Comparison of ENCODE assay signal across 12 cellular contexts in the genomic region with DNA sequence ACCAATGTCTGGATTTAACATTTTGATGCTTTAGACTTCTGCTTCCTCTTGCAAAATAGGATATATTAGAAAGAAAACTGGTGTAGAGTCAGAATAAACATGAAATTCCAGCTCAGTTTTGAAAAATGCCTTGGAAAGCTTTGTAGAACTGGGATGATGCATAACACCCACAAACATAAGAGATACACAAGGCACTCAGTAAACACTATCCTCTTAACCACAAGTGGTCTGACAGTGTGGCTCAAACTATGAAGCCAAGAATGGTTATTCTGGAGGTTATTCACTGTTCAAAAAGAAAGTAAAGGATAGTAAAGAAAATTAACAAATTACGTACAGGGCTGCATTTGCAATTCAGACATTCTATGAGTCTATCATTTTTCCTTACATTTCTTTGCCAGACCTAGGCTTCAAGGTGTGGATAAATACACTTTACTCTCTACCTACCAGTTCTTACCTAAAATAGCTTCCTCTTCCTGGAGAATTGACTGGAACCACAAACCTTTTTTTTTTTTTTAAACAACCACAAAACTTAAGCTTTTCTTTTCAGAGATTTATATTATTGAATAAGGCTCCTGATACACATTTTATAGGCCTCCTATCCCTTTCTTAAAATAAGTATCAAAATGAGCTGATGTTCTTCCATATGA. TPM values are rescaled to one million over a fixed set of nuclear protein-coding genes. Genes with fewer than 3 reads are reported as not detected.
DNase-seq lines count a peak whose midpoint lies in the region; ATAC-seq and TF ChIP-seq lines count a peak whose summit lies in the region.
"Had no signal": no experiment of that assay in that cellular context is flagged by ENCODE, and none has a peak within 500 bp of the region (broad histone marks: within the 10 kb centered on the region; RNA-seq: fewer than 3 reads in every experiment).

No MANE protein-coding gene starts in this region.

- H3K27me3 Mint-ChIP-seq in activated T-cell treated with anti-CD3 and anti-CD28 coated beads, Interleukin-2, amount 50 U/mL, for 24 hours, result no peaks in the 10 kb centered on the region
- H3K27me3 Mint-ChIP-seq in stimulated activated memory B cell treated with anti-CD40 and anti-IgM and Interleukin-4, amounts not matched to agents 10 μg/mL and 1 μg/mL and 100 μg/mL, for 72 hours, result no peaks in the 10 kb centered on the region

- no peak overlapping the region for H3K4me3 Mint-ChIP-seq in activated T-cell treated with anti-CD3 and anti-CD28 coated beads, Interleukin-2, amount 50 U/mL, for 24 hours
- no peak overlapping the region for H3K4me3 Mint-ChIP-seq in stimulated activated memory B cell treated with anti-CD40 and anti-IgM and Interleukin-4, amounts not matched to agents 10 μg/mL and 1 μg/mL and 100 μg/mL, for 72 hours

- TF ChIP-seq EP300 in esophagus muscularis mucosa (IDR thresholded peaks at IDR 0.05), result no peak

- H3K36me3 ChIP-seq in PC-9 (ENCODE audit: low read depth) (peaks cover 11% of the 10 kb centered on the region), esophagus muscularis mucosa (peaks cover 7 to 24% (median 13%) of the 10 kb centered on the region in 4 donors)

- H3K4me3 ChIP-seq in PC-9 (no peak overlapping the region), esophagus muscularis mucosa (no peak overlapping the region)

- peak overlapping the region; percentile 22 for H3K27ac ChIP-seq in PC-9
- peak overlapping the region in 3 of 4 donors; percentile 12 to 39 (median 13) for H3K27ac ChIP-seq in esophagus muscularis mucosa (replicated peaks in 1 of 4)

- BruUV-seq in PC-9 (replicated peaks; lab: Mats Ljungman, UMichigan), result no TSS peak

- H3K9me2 ChIP-seq in PC-9 (ENCODE audit: insufficient read depth), result no peaks in the 10 kb centered on the region

- no peak for TF ChIP-seq POLR2A in esophagus muscularis mucosa (IDR thresholded peaks at IDR 0.05; ENCODE audit: low read depth)

- H3K4me1 ChIP-seq in PC-9 (replicated peaks; ENCODE audit: insufficient read depth) (peaks cover 27% of the 10 kb centered on the region), esophagus muscularis mucosa (peaks cover 11 to 72% (median 59%) of the 10 kb centered on the region in 4 donors)

- H3K4me2 ChIP-seq in PC-9, result no peak overlapping the region

- no peak for ATAC-seq in stimulated activated memory B cell treated with anti-CD40 and anti-IgM and Interleukin-4, amounts not matched to agents 10 μg/mL and 1 μg/mL and 100 μg/mL, for 72 hours
- ATAC-seq in HG03565 (IDR thresholded peaks at IDR 0.05; ENCODE audit: unreplicated experiment), result no peak

- CTCF ChIA-PET in PC-9 (lab: Charles Lee), result no interaction called here

- H3K9me3 ChIP-seq in PC-9 (ENCODE audit: insufficient read depth, low read depth) (no peaks in the 10 kb centered on the region), esophagus muscularis mucosa (no peaks in the 10 kb centered on the region)

- no peaks in the 10 kb centered on the region for H3K27me3 ChIP-seq in PC-9 (ENCODE audit: insufficient read depth, low read depth)
- no peaks in the 10 kb centered on the region for H3K27me3 ChIP-seq in esophagus muscularis mucosa

- no peaks in the 10 kb centered on the region for H4K20me1 ChIP-seq in PC-9 (ENCODE audit: insufficient read depth)

- intact Hi-C loops in PC-9 (cut with micrococcal nuclease; ENCODE audit: unreplicated experiment) (no loop called here), esophagus muscularis mucosa (cut with DNase I) (no loop called here)

- no peak for DNase-seq in activated T-cell treated with anti-CD3 and anti-CD28 coated beads, Interleukin-2, amount 50 U/mL, for 24 hours
- no peak for DNase-seq in activated T-cell treated with anti-CD3 and anti-CD28 coated beads, Interleukin-2, amount 50 U/mL, for 1 hour
- DNase-seq in PC-9 (no peak), esophagus muscularis mucosa (ENCODE audit: extremely low spot score) (no peak), NCI-H146 treated with DMSO at 0.1 percent for 48 hours (lab: John Stamatoyannopoulos, UW; ENCODE audit: unreplicated experiment) (no peak), kidney glomerular epithelial cell (lab: John Stamatoyannopoulos, UW) (no peak)
- DNase-seq: activated gamma-delta T cell treated with Interleukin-2 at 50 U/mL for 16 hours; effector CD4-positive, alpha-beta T cell; hypothalamus; NCI-H1092 had no signal

- peaks cover 13% of the 10 kb centered on the region; the same call in 1 of the 2 replicates for H3F3A ChIP-seq in PC-9 (ENCODE audit: insufficient read depth, low read depth)

- POLR2A ChIA-PET in PC-9 (lab: Charles Lee; ENCODE audit: unreplicated experiment), result interaction anchor here (0.5 to 0.6 kb wide), 2 partner anchors 14 to 28 kb away, joined by 3 to 29 read pairs; no protein-coding TSS in a partner anchor

- peaks cover 29% of the 10 kb centered on the region for H3K4me1 Mint-ChIP-seq in activated T-cell treated with anti-CD3 and anti-CD28 coated beads, Interleukin-2, amount 50 U/mL, for 24 hours (ENCODE audit: low read depth)
- H3K4me1 Mint-ChIP-seq in stimulated activated memory B cell treated with anti-CD40 and anti-IgM and Interleukin-4, amounts not matched to agents 10 μg/mL and 1 μg/mL and 100 μg/mL, for 72 hours, result peaks cover 17% of the 10 kb centered on the region

- TF ChIP-seq CTCF in PC-9 (conservative IDR thresholded peaks at IDR 0.05) (no peak), esophagus muscularis mucosa (IDR thresholded peaks at IDR 0.05) (no peak)

- 0 out of 2 replicates have a peak, but pooled peaks cover 2% of the 10 kb centered on the region for H3K79me2 ChIP-seq in PC-9 (ENCODE audit: low read depth)

- WGBS in esophagus muscularis mucosa, result 92% methylated on average over 1 of the region's 1 CpG

- no peak overlapping the region for H2AFZ ChIP-seq in PC-9

- H3K9me3 Mint-ChIP-seq in activated T-cell treated with anti-CD3 and anti-CD28 coated beads, Interleukin-2, amount 50 U/mL, for 24 hours, result no peaks in the 10 kb centered on the region
- H3K9me3 Mint-ChIP-seq in stimulated activated memory B cell treated with anti-CD40 and anti-IgM and Interleukin-4, amounts not matched to agents 10 μg/mL and 1 μg/mL and 100 μg/mL, for 72 hours, result no peaks in the 10 kb centered on the region

- H3K27ac Mint-ChIP-seq in activated T-cell treated with anti-CD3 and anti-CD28 coated beads, Interleukin-2, amount 50 U/mL, for 24 hours, result peak overlapping the region; percentile 9
- H3K27ac Mint-ChIP-seq in stimulated activated memory B cell treated with anti-CD40 and anti-IgM and Interleukin-4, amounts not matched to agents 10 μg/mL and 1 μg/mL and 100 μg/mL, for 72 hours, result peak overlapping the region; percentile 14

- H3K36me3 Mint-ChIP-seq in activated T-cell treated with anti-CD3 and anti-CD28 coated beads, Interleukin-2, amount 50 U/mL, for 24 hours (ENCODE audit: low read depth), result peaks cover 57% of the 10 kb centered on the region
- peaks cover 47% of the 10 kb centered on the region for H3K36me3 Mint-ChIP-seq in stimulated activated memory B cell treated with anti-CD40 and anti-IgM and Interleukin-4, amounts not matched to agents 10 μg/mL and 1 μg/mL and 100 μg/mL, for 72 hours

RNA-seq across cellular contexts. Expression of gene RSBN1L, which starts 9.0 kb away (rescaled TPM):
- total RNA-seq in PC-9 (2021), result 13.3 and 20.7 TPM in 2 replicates
- 10 to 100 TPM; 17.0 to 36.5 (median 25.9) TPM for total RNA-seq in esophagus muscularis mucosa
